Comparison of ENCODE assay signal across 8 cellular contexts in the genomic region with DNA sequence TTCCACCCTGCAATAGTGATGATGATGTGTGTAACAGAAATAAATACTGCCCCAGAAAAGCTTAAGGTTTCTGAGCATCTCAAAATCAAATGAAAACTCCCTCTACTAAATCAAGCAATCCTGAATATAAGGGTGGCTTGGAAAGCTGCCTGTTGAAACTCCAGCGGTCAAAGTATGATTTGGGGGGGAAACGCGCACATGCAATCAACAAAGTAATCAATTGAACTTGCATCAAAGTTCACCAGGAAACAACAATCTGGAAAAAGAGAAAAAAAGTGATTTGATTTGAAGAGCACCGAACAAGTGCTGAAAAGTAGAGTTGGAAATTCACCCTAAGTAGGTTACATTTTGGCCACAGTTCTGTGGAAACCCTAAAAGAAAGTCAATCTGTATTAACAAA. TPM values are rescaled to one million over a fixed set of nuclear protein-coding genes. Genes with fewer than 3 reads are reported as not detected.
DNase-seq lines count a peak whose midpoint lies in the region; FAIRE-seq and TF ChIP-seq lines count a peak whose summit lies in the region.

No MANE protein-coding gene starts in this region.

- peaks cover 9 to 23% (median 12%) of the 10 kb centered on the region in 4 donors for H3K4me1 ChIP-seq in liver (ENCODE audit: control insufficient read depth in 4 of 4, insufficient read depth in 4 of 4, low read length in 3 of 4)

- no peak for DNase-seq in activated naive CD4-positive, alpha-beta T cell treated with Interleukin-2 at 50 U/mL for 16 hours
- DNase-seq in astrocyte of the hippocampus (ENCODE audit: low read depth, low spot score) = peak; percentile 16
- DNase-seq in type B pancreatic cell (ENCODE audit: extremely low spot score, unreplicated experiment) = no peak
- no peak for DNase-seq in effector CD4-positive, alpha-beta T cell
- no peak for DNase-seq in NCI-H1417 treated with DMSO at 0.1 percent for 48 hours (lab: John Stamatoyannopoulos, UW)
- no peak for DNase-seq in HTR-8/SVneo (ENCODE audit: insufficient read length, low spot score)

- 2% methylated on average over 4 of the region's 4 CpGs for WGBS in liver

- peak overlapping the region; percentile 68 for H3K27ac Mint-ChIP-seq in activated naive CD4-positive, alpha-beta T cell treated with anti-CD3 and anti-CD28 coated beads, Interleukin-2, amount 50 U/mL, for 24 hours
- peak overlapping the region; percentile 94 for H3K27ac Mint-ChIP-seq in type B pancreatic cell

- peak overlapping the region; percentile 94 for H3K4me3 Mint-ChIP-seq in activated naive CD4-positive, alpha-beta T cell treated with anti-CD3 and anti-CD28 coated beads, Interleukin-2, amount 50 U/mL, for 24 hours
- peak overlapping the region; percentile 96 for H3K4me3 Mint-ChIP-seq in type B pancreatic cell

- H3K4me1 Mint-ChIP-seq in activated naive CD4-positive, alpha-beta T cell treated with anti-CD3 and anti-CD28 coated beads, Interleukin-2, amount 50 U/mL, for 24 hours = peaks cover 60% of the 10 kb centered on the region
- peaks cover 57% of the 10 kb centered on the region for H3K4me1 Mint-ChIP-seq in type B pancreatic cell (ENCODE audit: unreplicated experiment)

- no peaks in the 10 kb centered on the region for H3K27me3 ChIP-seq in liver (ENCODE audit: control insufficient read depth in 4 of 4, insufficient read depth in 4 of 4, low read length in 3 of 4)

- H3K4me3 ChIP-seq in liver (ENCODE audit: low read depth in 1 of 3, low read length in 3 of 3) = peak overlapping the region; percentile 70 to 99 (median 77)

- peak overlapping the region; percentile 90 to 93 for H3K27ac ChIP-seq in liver (ENCODE audit: low read depth in 1 of 2, low read length in 2 of 2)

- no peaks in the 10 kb centered on the region for H3K36me3 ChIP-seq in liver (ENCODE audit: control insufficient read depth in 4 of 4, insufficient read depth in 3 of 4, low read depth in 1 of 4, low read length in 3 of 4)

- H3K27me3 Mint-ChIP-seq in activated naive CD4-positive, alpha-beta T cell treated with anti-CD3 and anti-CD28 coated beads, Interleukin-2, amount 50 U/mL, for 24 hours = no peaks in the 10 kb centered on the region
- H3K27me3 Mint-ChIP-seq in type B pancreatic cell = no peaks in the 10 kb centered on the region

- peak overlapping the region; percentile 92 to 98 for H3K9ac ChIP-seq in liver (ENCODE audit: low read depth in 1 of 2, low read length in 2 of 2)

- TF ChIP-seq CTCF in liver (IDR thresholded peaks at IDR 0.05; ENCODE audit: low read depth, low read length, missing input control) (no peak), type B pancreatic cell (conservative IDR thresholded peaks at IDR 0.05) (no peak)

- H3K36me3 Mint-ChIP-seq in activated naive CD4-positive, alpha-beta T cell treated with anti-CD3 and anti-CD28 coated beads, Interleukin-2, amount 50 U/mL, for 24 hours = peaks cover 6% of the 10 kb centered on the region
- peaks cover 22% of the 10 kb centered on the region for H3K36me3 Mint-ChIP-seq in type B pancreatic cell

- H3K9me3 Mint-ChIP-seq in activated naive CD4-positive, alpha-beta T cell treated with anti-CD3 and anti-CD28 coated beads, Interleukin-2, amount 50 U/mL, for 24 hours = no peaks in the 10 kb centered on the region
- no peaks in the 10 kb centered on the region for H3K9me3 Mint-ChIP-seq in type B pancreatic cell

- TF ChIP-seq RAD21 in liver (IDR thresholded peaks at IDR 0.05) = no peak

- FAIRE-seq in HTR-8/SVneo (lab: Jason Lieb, UNC) = no peak

- H3K9me3 ChIP-seq in liver (ENCODE audit: control insufficient read depth in 4 of 4, low read length in 3 of 4) = no peaks in the 10 kb centered on the region

TF ChIP-seq in liver, 16 proteins besides CTCF, POLR2A, EP300 and RAD21:
- TF ChIP-seq HNF4A (conservative IDR thresholded peaks at IDR 0.05) (peak; percentile 74 to 82), GABPA (IDR thresholded peaks at IDR 0.05 in 1 of 2, conservative IDR thresholded peaks at IDR 0.05 in 1 of 2) (no peak), RXRA (IDR thresholded peaks at IDR 0.05) (peak; percentile 55 to 71), YY1 (IDR thresholded peaks at IDR 0.05) (no peak), NR2F2 (IDR thresholded peaks at IDR 0.05) (no peak), JUND (IDR thresholded peaks at IDR 0.05) (no peak), EGR1 (IDR thresholded peaks at IDR 0.05; ENCODE audit: low read depth in 2 of 2) (no peak), FOXA2 (IDR thresholded peaks at IDR 0.05) (no peak), HNF4G (IDR thresholded peaks at IDR 0.05) (peak; percentile 53), FOXA1 (IDR thresholded peaks at IDR 0.05) (no peak), TAF1 (conservative IDR thresholded peaks at IDR 0.05) (no peak), SP1 (IDR thresholded peaks at IDR 0.05) (peak; percentile 54)
- TF ChIP-seq, protein P1, sequence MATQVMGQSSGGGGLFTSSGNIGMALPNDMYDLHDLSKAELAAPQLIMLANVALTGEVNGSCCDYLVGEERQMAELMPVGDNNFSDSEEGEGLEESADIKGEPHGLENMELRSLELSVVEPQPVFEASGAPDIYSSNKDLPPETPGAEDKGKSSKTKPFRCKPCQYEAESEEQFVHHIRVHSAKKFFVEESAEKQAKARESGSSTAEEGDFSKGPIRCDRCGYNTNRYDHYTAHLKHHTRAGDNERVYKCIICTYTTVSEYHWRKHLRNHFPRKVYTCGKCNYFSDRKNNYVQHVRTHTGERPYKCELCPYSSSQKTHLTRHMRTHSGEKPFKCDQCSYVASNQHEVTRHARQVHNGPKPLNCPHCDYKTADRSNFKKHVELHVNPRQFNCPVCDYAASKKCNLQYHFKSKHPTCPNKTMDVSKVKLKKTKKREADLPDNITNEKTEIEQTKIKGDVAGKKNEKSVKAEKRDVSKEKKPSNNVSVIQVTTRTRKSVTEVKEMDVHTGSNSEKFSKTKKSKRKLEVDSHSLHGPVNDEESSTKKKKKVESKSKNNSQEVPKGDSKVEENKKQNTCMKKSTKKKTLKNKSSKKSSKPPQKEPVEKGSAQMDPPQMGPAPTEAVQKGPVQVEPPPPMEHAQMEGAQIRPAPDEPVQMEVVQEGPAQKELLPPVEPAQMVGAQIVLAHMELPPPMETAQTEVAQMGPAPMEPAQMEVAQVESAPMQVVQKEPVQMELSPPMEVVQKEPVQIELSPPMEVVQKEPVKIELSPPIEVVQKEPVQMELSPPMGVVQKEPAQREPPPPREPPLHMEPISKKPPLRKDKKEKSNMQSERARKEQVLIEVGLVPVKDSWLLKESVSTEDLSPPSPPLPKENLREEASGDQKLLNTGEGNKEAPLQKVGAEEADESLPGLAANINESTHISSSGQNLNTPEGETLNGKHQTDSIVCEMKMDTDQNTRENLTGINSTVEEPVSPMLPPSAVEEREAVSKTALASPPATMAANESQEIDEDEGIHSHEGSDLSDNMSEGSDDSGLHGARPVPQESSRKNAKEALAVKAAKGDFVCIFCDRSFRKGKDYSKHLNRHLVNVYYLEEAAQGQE (IDR thresholded peaks at IDR 0.05) = no peak
- TF ChIP-seq, protein P2, sequence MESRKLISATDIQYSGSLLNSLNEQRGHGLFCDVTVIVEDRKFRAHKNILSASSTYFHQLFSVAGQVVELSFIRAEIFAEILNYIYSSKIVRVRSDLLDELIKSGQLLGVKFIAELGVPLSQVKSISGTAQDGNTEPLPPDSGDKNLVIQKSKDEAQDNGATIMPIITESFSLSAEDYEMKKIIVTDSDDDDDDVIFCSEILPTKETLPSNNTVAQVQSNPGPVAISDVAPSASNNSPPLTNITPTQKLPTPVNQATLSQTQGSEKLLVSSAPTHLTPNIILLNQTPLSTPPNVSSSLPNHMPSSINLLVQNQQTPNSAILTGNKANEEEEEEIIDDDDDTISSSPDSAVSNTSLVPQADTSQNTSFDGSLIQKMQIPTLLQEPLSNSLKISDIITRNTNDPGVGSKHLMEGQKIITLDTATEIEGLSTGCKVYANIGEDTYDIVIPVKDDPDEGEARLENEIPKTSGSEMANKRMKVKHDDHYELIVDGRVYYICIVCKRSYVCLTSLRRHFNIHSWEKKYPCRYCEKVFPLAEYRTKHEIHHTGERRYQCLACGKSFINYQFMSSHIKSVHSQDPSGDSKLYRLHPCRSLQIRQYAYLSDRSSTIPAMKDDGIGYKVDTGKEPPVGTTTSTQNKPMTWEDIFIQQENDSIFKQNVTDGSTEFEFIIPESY (IDR thresholded peaks at IDR 0.05) = no peak
- TF ChIP-seq, protein P3, sequence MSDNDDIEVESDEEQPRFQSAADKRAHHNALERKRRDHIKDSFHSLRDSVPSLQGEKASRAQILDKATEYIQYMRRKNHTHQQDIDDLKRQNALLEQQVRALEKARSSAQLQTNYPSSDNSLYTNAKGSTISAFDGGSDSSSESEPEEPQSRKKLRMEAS (IDR thresholded peaks at IDR 0.05) = peak; percentile 47
- TF ChIP-seq, protein P4, sequence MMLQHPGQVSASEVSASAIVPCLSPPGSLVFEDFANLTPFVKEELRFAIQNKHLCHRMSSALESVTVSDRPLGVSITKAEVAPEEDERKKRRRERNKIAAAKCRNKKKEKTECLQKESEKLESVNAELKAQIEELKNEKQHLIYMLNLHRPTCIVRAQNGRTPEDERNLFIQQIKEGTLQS (IDR thresholded peaks at IDR 0.05) = no peak

RNA-seq across cellular contexts. Expression of a gene that starts 0.7 kb away (rescaled TPM):
- 100 to 1,000 TPM in 1 of 2 donors, 10 to 100 TPM in 1; 33.9 to 102 TPM for total RNA-seq in liver
- polyA plus RNA-seq in liver = 100 to 1,000 TPM; 129 to 193 TPM
- 111 and 121 TPM in 2 replicates for total RNA-seq in type B pancreatic cell (ENCODE audit: low replicate concordance)

RNA-seq across cellular contexts. Expression of a gene that starts 43.6 kb away (rescaled TPM):
- total RNA-seq in liver (10 to 100 TPM in 1 of 2 donors, under 1 TPM in 1; 0.50 to 33.9 TPM), type B pancreatic cell (ENCODE audit: low replicate concordance) (10.2 and 31.0 TPM in 2 replicates)
- 1 to 10 TPM; 1.5 to 4.1 TPM for polyA plus RNA-seq in liver

RNA-seq across cellular contexts. Expression of a gene that starts 48.3 kb away (rescaled TPM):
- total RNA-seq in liver (10 to 100 TPM; 23.5 to 26.3 TPM), type B pancreatic cell (ENCODE audit: low replicate concordance) (43.4 and 48.8 TPM in 2 replicates)
- polyA plus RNA-seq in liver = 10 to 100 TPM; 13.3 to 17.8 TPM
